ENCODE assay signal across 16 cellular contexts in genomic region chr10:51950371-51950995, GRCh38.
"Had no signal": no experiment of that assay in that cellular context is flagged by ENCODE, and none has a peak within 500 bp of the region (broad histone marks: within the 10 kb centered on the region; RNA-seq: fewer than 3 reads in every experiment).

No MANE protein-coding gene starts in this region.

- ATAC-seq: gastroesophageal sphincter; stimulated activated naive CD8-positive, alpha-beta T cell treated with anti-CD3 and anti-CD28 coated beads, Interleukin-15, Interleukin-2, amounts not matched to agents 100 U/mL and 50 U/mL, for 24 hours; WTC11 had no signal

- H3K9me3 ChIP-seq: gastroesophageal sphincter, SJSA1, suprapubic skin had no signal

- H3K4me3 ChIP-seq: gastroesophageal sphincter, SJSA1, skin epidermis, suprapubic skin had no signal

- H3K4me1 ChIP-seq: SJSA1, suprapubic skin had no signal

- H3K27ac ChIP-seq: SJSA1, suprapubic skin had no signal

- H3K27me3 ChIP-seq: gastroesophageal sphincter, SJSA1, suprapubic skin had no signal

- H3K36me3 ChIP-seq: gastroesophageal sphincter, SJSA1, suprapubic skin had no signal

- DNase-seq: activated CD4-positive, alpha-beta memory T cell treated with anti-CD3 and anti-CD28 coated beads, Interleukin-2, amount 10 ng/mL, durations not matched to agents 7 days and 5 days; activated CD4-positive, alpha-beta T cell treated with anti-CD3 and anti-CD28 coated beads for 4 hours; activated CD8-positive, alpha-beta memory T cell treated with anti-CD3 and anti-CD28 coated beads, Interleukin-2, amount 50 U/mL, for 4 hours; activated naive CD8-positive, alpha-beta T cell treated with anti-CD3 and anti-CD28 coated beads, Interleukin-2, amount 10 ng/mL, durations not matched to agents 7 days and 5 days; erythroblast; islet precursor cell; mesendoderm; stimulated activated CD4-positive, alpha-beta T cell treated with anti-CD3 and anti-CD28 coated beads, Interleukin-15, amount 100 ng/mL, for 24 hours; stimulated activated CD4-positive, alpha-beta T cell treated with anti-CD3 and anti-CD28 coated beads, Interleukin-4, amount 100 ng/mL, for 24 hours; stimulated activated naive CD8-positive, alpha-beta T cell treated with anti-CD3 and anti-CD28 coated beads, Interleukin-15, Interleukin-2, amounts not matched to agents 100 U/mL and 50 U/mL, for 24 hours; T-helper 2 cell had no signal
